ENCODE assay signal across 8 cellular contexts in genomic region chr6:28789553-28790083, GRCh38.
DNase-seq lines count a peak whose midpoint lies in the region; ATAC-seq lines count a peak whose summit lies in the region.

No MANE protein-coding gene starts in this region.

- 2% methylated on average over 15 of the region's 20 CpGs for WGBS in mesenchymal stem cell

- H4K8ac ChIP-seq in mesenchymal stem cell (ENCODE audit: low read length), result no peak overlapping the region

- peaks cover 12% of the 10 kb centered on the region for H3K36me3 Mint-ChIP-seq in activated naive CD4-positive, alpha-beta T cell treated with anti-CD3 and anti-CD28 coated beads for 36 hours (ENCODE audit: low read depth)
- H3K36me3 Mint-ChIP-seq in activated naive CD8-positive, alpha-beta T cell treated with anti-CD3 and anti-CD28 coated beads, Interleukin-2, amount 10 ng/mL, durations not matched to agents 7 days and 5 days, result peaks cover 6% of the 10 kb centered on the region

- H4K91ac ChIP-seq in mesenchymal stem cell (ENCODE audit: low read length), result no peak overlapping the region

- H3K4me2 ChIP-seq in mesenchymal stem cell (ENCODE audit: low read length, poor library complexity, severe bottlenecking), result peak overlapping the region; percentile 52

- H3K4me1 Mint-ChIP-seq in activated naive CD4-positive, alpha-beta T cell treated with anti-CD3 and anti-CD28 coated beads for 36 hours (ENCODE audit: low read depth), result peaks cover 14% of the 10 kb centered on the region
- peaks cover 20% of the 10 kb centered on the region for H3K4me1 Mint-ChIP-seq in activated naive CD8-positive, alpha-beta T cell treated with anti-CD3 and anti-CD28 coated beads, Interleukin-2, amount 10 ng/mL, durations not matched to agents 7 days and 5 days

- H3K79me1 ChIP-seq in mesenchymal stem cell (replicated peaks; ENCODE audit: low read length, poor library complexity, severe bottlenecking), result no peaks in the 10 kb centered on the region

- peak overlapping the region; percentile 69 for H3K4me3 Mint-ChIP-seq in activated naive CD4-positive, alpha-beta T cell treated with anti-CD3 and anti-CD28 coated beads for 36 hours
- peak overlapping the region; percentile 66 for H3K4me3 Mint-ChIP-seq in activated naive CD8-positive, alpha-beta T cell treated with anti-CD3 and anti-CD28 coated beads, Interleukin-2, amount 10 ng/mL, durations not matched to agents 7 days and 5 days

- H3K36me3 ChIP-seq in mesenchymal stem cell (ENCODE audit: control insufficient read depth in 1 of 2, insufficient read depth in 2 of 2, low read depth in 1 of 2, low read length in 2 of 2), result no peaks in the 10 kb centered on the region

- peaks cover 86% of the 10 kb centered on the region for H3K27me3 Mint-ChIP-seq in activated naive CD4-positive, alpha-beta T cell treated with anti-CD3 and anti-CD28 coated beads for 36 hours (ENCODE audit: low read depth)
- H3K27me3 Mint-ChIP-seq in activated naive CD8-positive, alpha-beta T cell treated with anti-CD3 and anti-CD28 coated beads, Interleukin-2, amount 10 ng/mL, durations not matched to agents 7 days and 5 days, result peaks cover 93% of the 10 kb centered on the region

- no peak overlapping the region for H3K4ac ChIP-seq in mesenchymal stem cell (ENCODE audit: low read depth in 1 of 2, low read length in 2 of 2)

- H3K9me3 ChIP-seq in mesenchymal stem cell (ENCODE audit: control insufficient read depth, low read length), result no peaks in the 10 kb centered on the region

- no peak overlapping the region for H3K14ac ChIP-seq in mesenchymal stem cell (ENCODE audit: low read length in 2 of 2)

- POLR2A ChIA-PET in activated naive CD8-positive, alpha-beta T cell treated with anti-CD3 and anti-CD28 coated beads, Interleukin-2, amount 10 ng/mL, durations not matched to agents 7 days and 5 days (lab: Charles Lee), result interaction anchor here (0.6 to 0.7 kb wide), 2 partner anchors 347 to 423 kb away, joined by 3 to 4 read pairs; partner anchors contain the start of gene ZSCAN23

- peaks cover 40 to 48% of the 10 kb centered on the region in 2 experiments for H3K27me3 ChIP-seq in mesenchymal stem cell (ENCODE audit: control insufficient read depth in 1 of 2, insufficient read depth in 1 of 2, low read length in 2 of 2)

- H3K23ac ChIP-seq in mesenchymal stem cell (ENCODE audit: low read length in 2 of 2), result no peak overlapping the region

- CTCF ChIA-PET in activated naive CD4-positive, alpha-beta T cell treated with anti-CD3 and anti-CD28 coated beads for 36 hours (lab: Charles Lee), result interaction anchor here (0.6 kb wide), 1 partner anchor 423 kb away, joined by 4 read pairs; no protein-coding TSS in a partner anchor

- DNase-seq in activated naive CD4-positive, alpha-beta T cell treated with anti-CD3 and anti-CD28 coated beads for 36 hours, result peak; percentile 42
- no peak for DNase-seq in activated naive CD4-positive, alpha-beta T cell treated with Interleukin-2 at 50 U/mL for 16 hours
- DNase-seq in NCI-H69 (lab: John Stamatoyannopoulos, UW), result peak; percentile 69
- no peak for DNase-seq in activated naive CD8-positive, alpha-beta T cell treated with anti-CD3 and anti-CD28 coated beads, Interleukin-2, amount 10 ng/mL, durations not matched to agents 7 days and 5 days
- peak; percentile 75 for DNase-seq in mesenchymal stem cell
- DNase-seq in NCI-H187 (lab: John Stamatoyannopoulos, UW), result no peak

- H3K4me1 ChIP-seq in mesenchymal stem cell (ENCODE audit: control insufficient read depth, insufficient read depth, low read depth, low read length), result peaks cover 6% of the 10 kb centered on the region

- no peak overlapping the region for H2BK12ac ChIP-seq in mesenchymal stem cell (ENCODE audit: low read length in 2 of 2)

- ATAC-seq in activated naive CD8-positive, alpha-beta T cell treated with anti-CD3 and anti-CD28 coated beads, Interleukin-2, amount 10 ng/mL, durations not matched to agents 7 days and 5 days (ENCODE audit: low read depth), result no peak
- ATAC-seq in GM21381 (IDR thresholded peaks at IDR 0.05; ENCODE audit: unreplicated experiment), result no peak
- ATAC-seq in GM19035 (IDR thresholded peaks at IDR 0.05; ENCODE audit: unreplicated experiment), result no peak

- no peak overlapping the region for H2BK5ac ChIP-seq in mesenchymal stem cell (ENCODE audit: low read depth, low read length, poor library complexity, severe bottlenecking)

- intact Hi-C loops in activated naive CD4-positive, alpha-beta T cell treated with anti-CD3 and anti-CD28 coated beads for 36 hours (cut with micrococcal nuclease), result loop anchor here (2.0 to 5.0 kb wide), 2 partner anchors 23 to 57 kb away; no protein-coding TSS in a partner anchor

- no peak overlapping the region for H3K18ac ChIP-seq in mesenchymal stem cell (ENCODE audit: low read depth in 1 of 2, low read length in 2 of 2)

- H3K9ac ChIP-seq in mesenchymal stem cell (ENCODE audit: low read length), result peak overlapping the region; percentile 74

- peaks cover 4% of the 10 kb centered on the region for H3K9me3 Mint-ChIP-seq in activated naive CD4-positive, alpha-beta T cell treated with anti-CD3 and anti-CD28 coated beads for 36 hours
- peaks cover 10% of the 10 kb centered on the region for H3K9me3 Mint-ChIP-seq in activated naive CD8-positive, alpha-beta T cell treated with anti-CD3 and anti-CD28 coated beads, Interleukin-2, amount 10 ng/mL, durations not matched to agents 7 days and 5 days

- H2AK5ac ChIP-seq in mesenchymal stem cell (ENCODE audit: low read length, severe bottlenecking), result no peak overlapping the region

- peak overlapping the region; percentile 10 for H3K27ac Mint-ChIP-seq in activated naive CD4-positive, alpha-beta T cell treated with anti-CD3 and anti-CD28 coated beads for 36 hours
- peak overlapping the region; percentile 25 for H3K27ac Mint-ChIP-seq in activated naive CD8-positive, alpha-beta T cell treated with anti-CD3 and anti-CD28 coated beads, Interleukin-2, amount 10 ng/mL, durations not matched to agents 7 days and 5 days

- no peak overlapping the region for H2BK15ac ChIP-seq in mesenchymal stem cell (ENCODE audit: low read depth, poor library complexity, severe bottlenecking)

- H2AFZ ChIP-seq in mesenchymal stem cell (ENCODE audit: low read depth, low read length), result no peak overlapping the region

- no peak overlapping the region for H3K27ac ChIP-seq in mesenchymal stem cell (ENCODE audit: low read length, poor library complexity, severe bottlenecking)

- H2BK120ac ChIP-seq in mesenchymal stem cell (ENCODE audit: low read depth, low read length), result no peak overlapping the region

- H3K4me3 ChIP-seq in mesenchymal stem cell (ENCODE audit: insufficient read depth in 1 of 2, low read depth in 1 of 2, low read length in 2 of 2), result peak overlapping the region; percentile 45 to 84

Comparison
In these comparisons a context has a peak if more than half of its experiments do, and no peak if none do; other contexts are left out.
1. DNase-seq: peak in activated naive CD4-positive, alpha-beta T cell treated with anti-CD3 and anti-CD28 coated beads for 36 hours (single experiment), NCI-H69 (single experiment) and mesenchymal stem cell (single experiment); none in activated naive CD4-positive, alpha-beta T cell treated with Interleukin-2 at 50 U/mL for 16 hours (single experiment), activated naive CD8-positive, alpha-beta T cell treated with anti-CD3 and anti-CD28 coated beads, Interleukin-2, amount 10 ng/mL, durations not matched to agents 7 days and 5 days (single experiment) and NCI-H187 (0 of 2).